In the genomic region with DNA sequence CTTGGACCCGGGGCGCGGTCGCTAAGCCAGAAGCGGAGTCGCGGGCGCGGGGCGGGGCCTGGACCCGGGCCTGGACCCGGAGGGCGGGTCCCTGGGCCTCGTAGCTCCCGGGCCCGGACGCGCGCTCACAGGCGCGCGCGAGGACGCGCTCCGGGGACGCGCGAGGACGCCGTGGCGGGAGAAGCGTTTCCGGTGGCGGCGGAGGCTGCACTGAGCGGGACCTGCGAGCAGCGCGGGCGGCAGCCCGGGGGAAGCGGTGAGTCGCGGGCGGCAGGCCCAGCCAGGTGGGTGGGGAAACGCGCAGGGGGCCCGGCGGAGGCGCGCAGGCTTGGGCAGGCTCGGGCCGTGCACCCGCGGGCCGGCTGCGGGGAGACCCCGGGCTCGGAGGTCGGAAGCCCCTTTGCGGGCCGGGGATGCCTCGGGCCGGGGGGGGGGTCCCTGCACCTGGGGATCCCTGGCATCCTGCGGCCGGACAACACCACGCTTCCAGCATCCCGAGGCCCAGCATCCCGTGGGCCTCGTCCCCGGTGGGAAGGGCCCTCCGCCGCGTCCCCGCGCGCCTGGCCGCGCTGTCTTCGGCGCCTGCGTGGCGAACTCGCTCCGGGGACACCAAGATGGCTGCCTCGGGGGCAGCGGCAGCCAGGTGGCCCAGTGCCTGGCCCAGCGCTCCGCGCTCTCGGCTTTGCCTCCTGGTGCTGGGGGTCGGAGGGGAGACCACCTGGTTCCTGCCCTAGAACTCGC, we compare ENCODE assay signal across 1 cellular context.
TF ChIP-seq lines count a peak whose summit lies in the region.

A gene with protein sequence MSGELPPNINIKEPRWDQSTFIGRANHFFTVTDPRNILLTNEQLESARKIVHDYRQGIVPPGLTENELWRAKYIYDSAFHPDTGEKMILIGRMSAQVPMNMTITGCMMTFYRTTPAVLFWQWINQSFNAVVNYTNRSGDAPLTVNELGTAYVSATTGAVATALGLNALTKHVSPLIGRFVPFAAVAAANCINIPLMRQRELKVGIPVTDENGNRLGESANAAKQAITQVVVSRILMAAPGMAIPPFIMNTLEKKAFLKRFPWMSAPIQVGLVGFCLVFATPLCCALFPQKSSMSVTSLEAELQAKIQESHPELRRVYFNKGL (plus strand): TSS at position 177 of the 741 bp plus-strand sequence. CDS start 13,544 bp downstream, outside the sequence.

TF ChIP-seq in HEK293, 187 proteins besides CTCF, POLR2A, EP300 and RAD21 (continued from another document):
- TF ChIP-seq, protein P1, sequence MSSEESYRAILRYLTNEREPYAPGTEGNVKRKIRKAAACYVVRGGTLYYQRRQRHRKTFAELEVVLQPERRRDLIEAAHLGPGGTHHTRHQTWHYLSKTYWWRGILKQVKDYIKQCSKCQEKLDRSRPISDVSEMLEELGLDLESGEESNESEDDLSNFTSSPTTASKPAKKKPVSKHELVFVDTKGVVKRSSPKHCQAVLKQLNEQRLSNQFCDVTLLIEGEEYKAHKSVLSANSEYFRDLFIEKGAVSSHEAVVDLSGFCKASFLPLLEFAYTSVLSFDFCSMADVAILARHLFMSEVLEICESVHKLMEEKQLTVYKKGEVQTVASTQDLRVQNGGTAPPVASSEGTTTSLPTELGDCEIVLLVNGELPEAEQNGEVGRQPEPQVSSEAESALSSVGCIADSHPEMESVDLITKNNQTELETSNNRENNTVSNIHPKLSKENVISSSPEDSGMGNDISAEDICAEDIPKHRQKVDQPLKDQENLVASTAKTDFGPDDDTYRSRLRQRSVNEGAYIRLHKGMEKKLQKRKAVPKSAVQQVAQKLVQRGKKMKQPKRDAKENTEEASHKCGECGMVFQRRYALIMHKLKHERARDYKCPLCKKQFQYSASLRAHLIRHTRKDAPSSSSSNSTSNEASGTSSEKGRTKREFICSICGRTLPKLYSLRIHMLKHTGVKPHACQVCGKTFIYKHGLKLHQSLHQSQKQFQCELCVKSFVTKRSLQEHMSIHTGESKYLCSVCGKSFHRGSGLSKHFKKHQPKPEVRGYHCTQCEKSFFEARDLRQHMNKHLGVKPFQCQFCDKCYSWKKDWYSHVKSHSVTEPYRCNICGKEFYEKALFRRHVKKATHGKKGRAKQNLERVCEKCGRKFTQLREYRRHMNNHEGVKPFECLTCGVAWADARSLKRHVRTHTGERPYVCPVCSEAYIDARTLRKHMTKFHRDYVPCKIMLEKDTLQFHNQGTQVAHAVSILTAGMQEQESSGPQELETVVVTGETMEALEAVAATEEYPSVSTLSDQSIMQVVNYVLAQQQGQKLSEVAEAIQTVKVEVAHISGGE (tag by site-specific recombination; conservative IDR thresholded peaks at IDR 0.05; ENCODE audit: low read depth): peak; percentile 68; the same call in 1 of the 2 replicates
- TF ChIP-seq ZNF561 (tag by site-specific recombination; IDR thresholded peaks at IDR 0.05; ENCODE audit: borderline replicate concordance) (0 out of 2 replicates have a peak, but pooled peaks have one; percentile 19), ZNF660 (tag by site-specific recombination; IDR thresholded peaks at IDR 0.05) (peak; percentile 59; the same call in 1 of the 2 replicates), ZNF654 (tag by site-specific recombination; IDR thresholded peaks at IDR 0.05; ENCODE audit: low read depth) (no peak), ZNF2 (tag by site-specific recombination; IDR thresholded peaks at IDR 0.05) (peak; percentile 44; the same call in 1 of the 2 replicates), ZNF843 (tag by site-specific recombination; IDR thresholded peaks at IDR 0.05) (peak; percentile 31; the same call in 1 of the 2 replicates), ZNF155 (tag by site-specific recombination; IDR thresholded peaks at IDR 0.05) (no peak), ZNF132 (tag by site-specific recombination; IDR thresholded peaks at IDR 0.05; ENCODE audit: borderline replicate concordance) (no peak), HOXA7 (CRISPR knock-in tag; IDR thresholded peaks at IDR 0.05; ENCODE audit: borderline replicate concordance) (no peak)
- TF ChIP-seq, protein P2, sequence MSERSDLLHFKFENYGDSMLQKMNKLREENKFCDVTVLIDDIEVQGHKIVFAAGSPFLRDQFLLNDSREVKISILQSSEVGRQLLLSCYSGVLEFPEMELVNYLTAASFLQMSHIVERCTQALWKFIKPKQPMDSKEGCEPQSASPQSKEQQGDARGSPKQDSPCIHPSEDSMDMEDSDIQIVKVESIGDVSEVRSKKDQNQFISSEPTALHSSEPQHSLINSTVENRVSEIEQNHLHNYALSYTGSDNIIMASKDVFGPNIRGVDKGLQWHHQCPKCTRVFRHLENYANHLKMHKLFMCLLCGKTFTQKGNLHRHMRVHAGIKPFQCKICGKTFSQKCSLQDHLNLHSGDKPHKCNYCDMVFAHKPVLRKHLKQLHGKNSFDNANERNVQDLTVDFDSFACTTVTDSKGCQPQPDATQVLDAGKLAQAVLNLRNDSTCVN (tag by site-specific recombination; optimal IDR thresholded peaks at IDR 0.05): peak; percentile 94
TF ChIP-seq in HEK293: peak in this region for 19.
